In genomic region chr3:14925729-14926591, GRCh38 we compare ENCODE assay signal across 8 cellular contexts. TPM values are rescaled to one million over a fixed set of nuclear protein-coding genes. Genes with fewer than 3 reads are reported as not detected.
DNase-seq lines count a peak whose midpoint lies in the region; ATAC-seq, FAIRE-seq and TF ChIP-seq lines count a peak whose summit lies in the region.

No MANE protein-coding gene starts in this region.

- no peaks in the 10 kb centered on the region for H3K9me1 ChIP-seq in K562 (ENCODE audit: control insufficient read depth, insufficient read depth, low read length)

- no peaks in the 10 kb centered on the region for H3K9me3 Mint-ChIP-seq in GM23338

- H2AFZ ChIP-seq in GM23338: no peak overlapping the region
- H2AFZ ChIP-seq in K562 (ENCODE audit: low read depth, low read length): peak overlapping the region; percentile 52; the same call in 1 of the 2 replicates

- no peak overlapping the region for H3K4me2 ChIP-seq in GM23338
- H3K4me2 ChIP-seq in K562 (ENCODE audit: insufficient read depth, low read length): no peak overlapping the region

- H3K27me3 Mint-ChIP-seq in GM23338 (ENCODE audit: insufficient read depth, low read depth, poor library complexity): peaks cover 10% of the 10 kb centered on the region

- no peaks in the 10 kb centered on the region for H3K9me2 ChIP-seq in GM23338 (ENCODE audit: insufficient read depth)

- in situ Hi-C loops in K562 (cut with MboI): no loop called here

- H3K27ac Mint-ChIP-seq in GM23338: no peak overlapping the region

- no peak for TF ChIP-seq POLR2A in K562 (conservative IDR thresholded peaks at IDR 0.05)

- TF ChIP-seq EP300 in K562 (IDR thresholded peaks at IDR 0.05; ENCODE audit: low read length): no peak

- H3K27me3 ChIP-seq in GM23338 (ENCODE audit: insufficient read depth) (no peaks in the 10 kb centered on the region), K562 (ENCODE audit: control insufficient read depth in 2 of 2, insufficient read depth in 2 of 2, low read length in 2 of 2) (peaks cover 26 to 33% of the 10 kb centered on the region in 2 experiments), thoracic aorta (replicated peaks; ENCODE audit: insufficient read depth) (no peaks in the 10 kb centered on the region)

- CTCF ChIA-PET in K562 (lab: Yijun Ruan, JAX; ENCODE audit: low intra/inter-chr PET ratio): interaction anchor here (0.7 to 1.0 kb wide), 3 partner anchors 130 to 276 kb away, joined by 3 read pairs; no protein-coding TSS in a partner anchor

- POLR2A ChIA-PET in K562 (lab: Yijun Ruan, JAX): interaction anchor here (0.6 to 1.1 kb wide), 7 partner anchors 18 to 449 kb away, joined by 3 to 4 read pairs (median 3); partner anchors contain the start of gene MRPS25

- TF ChIP-seq CTCF in GM23338 (conservative IDR thresholded peaks at IDR 0.05; ENCODE audit: low read depth in 2 of 2) (peak; percentile 86 to 87), K562 (IDR thresholded peaks at IDR 0.05 in 2 of 3, conservative IDR thresholded peaks at IDR 0.05 in 1 of 3; ENCODE audit: insufficient read depth in 2 of 3, low read depth in 1 of 3, low read length in 3 of 3) (peak; percentile 66 to 95 (median 89)), thoracic aorta (IDR thresholded peaks at IDR 0.05) (peak; percentile 39)

- intact Hi-C loops in K562 (cut with micrococcal nuclease): loop anchor here (1.0 to 10.0 kb wide), 7 partner anchors 113 to 631 kb away; partner anchors contain the start of genes CAPN7 and RBSN

- H3K27ac ChIP-seq in GM23338 (ENCODE audit: low read depth): no peak overlapping the region
- no peak overlapping the region for H3K27ac ChIP-seq in K562 (ENCODE audit: extremely low read depth, low read depth, low read length)
- no peak overlapping the region for H3K27ac ChIP-seq in thoracic aorta

- H3K4me1 Mint-ChIP-seq in GM23338: peaks cover 5% of the 10 kb centered on the region

- no peak overlapping the region for H3K4me3 Mint-ChIP-seq in GM23338

- ATAC-seq in GM23338: peak; percentile 57
- peak; percentile 82 for ATAC-seq in K562
- ATAC-seq in thoracic aorta (ENCODE audit: insufficient number of reproducible peaks, low FRiP score, low read depth): no peak
- no peak for ATAC-seq in GM21717 (IDR thresholded peaks at IDR 0.05; ENCODE audit: unreplicated experiment)
- no peak for ATAC-seq in HG03565 (IDR thresholded peaks at IDR 0.05; ENCODE audit: unreplicated experiment)

- H3K36me3 Mint-ChIP-seq in GM23338 (ENCODE audit: low read depth): no peaks in the 10 kb centered on the region

- FAIRE-seq in K562 (lab: Jason Lieb, UNC): peak; percentile 94

- H3F3A ChIP-seq in GM23338 (replicated peaks; ENCODE audit: low read depth): no peaks in the 10 kb centered on the region

- H4K20me1 ChIP-seq in GM23338 (replicated peaks; ENCODE audit: insufficient read depth): no peaks in the 10 kb centered on the region
- H4K20me1 ChIP-seq in K562 (replicated peaks; ENCODE audit: control insufficient read depth, insufficient read depth, low read length): peaks cover 5% of the 10 kb centered on the region; the same call in 1 of the 2 replicates

- H3K4me3 ChIP-seq in GM23338 (no peak overlapping the region), K562 (no peak overlapping the region), thoracic aorta (no peak overlapping the region)

- DNase-seq in COR-L47 (lab: John Stamatoyannopoulos, UW): peak; percentile 28
- DNase-seq in GM23338 (ENCODE audit: low spot score): peak; percentile 89
- DNase-seq in NCI-H526 (lab: John Stamatoyannopoulos, UW): peak; percentile 14 to 83
- peak; percentile 59 to 82 (median 68) for DNase-seq in K562 (ENCODE audit: extremely low read depth in 1 of 4, low spot score in 3 of 4)
- peak; percentile 73 for DNase-seq in iris pigment epithelial cell (ENCODE audit: low read depth)
- no peak for DNase-seq in thoracic aorta (ENCODE audit: low spot score)

- no TSS peak for BruUV-seq in K562 (replicated peaks; lab: Mats Ljungman, UMichigan)

- H3K9me3 ChIP-seq in K562 (replicated peaks; ENCODE audit: control insufficient read depth, insufficient read depth, low read depth, low read length): no peaks in the 10 kb centered on the region
- no peaks in the 10 kb centered on the region for H3K9me3 ChIP-seq in thoracic aorta

- no peak overlapping the region for H3K9ac ChIP-seq in K562 (ENCODE audit: insufficient read depth in 1 of 2, low read depth in 2 of 2, low read length in 2 of 2)

- TF ChIP-seq RAD21 in K562 (CRISPR knock-in tag; conservative IDR thresholded peaks at IDR 0.05 in 1 of 2, IDR thresholded peaks at IDR 0.05 in 1 of 2): peak; percentile 91 to 95

- WGBS in K562 (ENCODE audit: insufficient coverage, low coverage, missing lambda C conversion rate): 44% methylated on average over 9 of the region's 9 CpGs

- no peaks in the 10 kb centered on the region for H3K4me1 ChIP-seq in GM23338 (ENCODE audit: insufficient read depth)
- peaks cover 0 to 3% of the 10 kb centered on the region in 2 experiments; a peak in 2 of 5 replicates for H3K4me1 ChIP-seq in K562 (replicated peaks in 1 of 2; ENCODE audit: control insufficient read depth in 2 of 2, insufficient read depth in 2 of 2, low read length in 2 of 2)
- no peaks in the 10 kb centered on the region for H3K4me1 ChIP-seq in thoracic aorta (ENCODE audit: control insufficient read depth in 1 of 2, low read depth in 2 of 2)

- H3K79me2 ChIP-seq in GM23338 (replicated peaks; ENCODE audit: insufficient read depth) (no peaks in the 10 kb centered on the region), K562 (ENCODE audit: control insufficient read depth, insufficient read depth, low read length) (no peaks in the 10 kb centered on the region)

- no peaks in the 10 kb centered on the region for H3K36me3 ChIP-seq in GM23338 (ENCODE audit: insufficient read depth)
- H3K36me3 ChIP-seq in K562 (ENCODE audit: control insufficient read depth, insufficient read depth, low read length): no peaks in the 10 kb centered on the region
- H3K36me3 ChIP-seq in thoracic aorta: no peaks in the 10 kb centered on the region

TF ChIP-seq in GM23338, 12 proteins besides CTCF, POLR2A, EP300 and RAD21 (continues in another document):
- no peak for TF ChIP-seq EZH2phosphoT487 (IDR thresholded peaks at IDR 0.05; ENCODE audit: unreplicated experiment)
- no peak for TF ChIP-seq CREB1 (CRISPR knock-in tag; IDR thresholded peaks at IDR 0.05; ENCODE audit: low read depth)

TF ChIP-seq in K562, 482 proteins besides CTCF, POLR2A, EP300 and RAD21 (continues in another document):
- TF ChIP-seq DEAF1 (CRISPR knock-in tag; IDR thresholded peaks at IDR 0.05) (peak; percentile 83), GATA2 (CRISPR knock-in tag; IDR thresholded peaks at IDR 0.05) (no peak), BRCA1 (IDR thresholded peaks at IDR 0.05) (no peak), BRCA1 (CRISPR knock-in tag; IDR thresholded peaks at IDR 0.05) (0 out of 2 replicates have a peak, but pooled peaks have one; percentile 79), RHOXF2B (CRISPR knock-in tag; conservative IDR thresholded peaks at IDR 0.05) (0 out of 2 replicates have a peak, but pooled peaks have one; percentile 43), FOXP4 (CRISPR knock-in tag; IDR thresholded peaks at IDR 0.05; ENCODE audit: borderline replicate concordance) (no peak)

RNA-seq across cellular contexts. Expression of gene NR2C2, which starts 21.4 kb away (rescaled TPM):
- 57.2 and 58.2 TPM in 2 replicates for total RNA-seq in GM23338 (2014; rRNA removed; shearing (Covaris generic))
- polyA plus RNA-seq in GM23338 (2016; fragmentation: Nextera tagmentation; extraction: Ambion mirVana): 11.4 and 12.0 TPM in 2 replicates
- 116 and 153 TPM in 2 replicates for total RNA-seq in K562 (2011; cell fraction: chromatin; rRNA removed; ENCODE audit: low replicate concordance)
- 54.9 and 60.4 TPM in 2 replicates for total RNA-seq in K562 (2011; cell fraction: nucleolus; rRNA removed)
- total RNA-seq in K562 (2011; cell fraction: nucleoplasm; rRNA removed): 99.1 and 148 TPM in 2 replicates
- 10.8 and 17.3 TPM in 2 replicates for total RNA-seq in K562 (2014; rRNA removed)
- total RNA-seq in K562 (2014; rRNA removed; fragmentation: Illumina TruSeq; extraction: Trizol): 17.7 and 18.7 TPM in 2 replicates
- 14.6 and 15.8 TPM in 2 replicates for total RNA-seq in K562 (2015; rRNA removed; fragmentation: Illumina TruSeq; extraction: Trizol)
- 32.9 and 33.0 TPM in 2 replicates for total RNA-seq in K562 (2021)
- 17.3 and 21.8 TPM in 2 replicates for polyA plus RNA-seq in K562 (2011; rRNA removed)
- 7.9 and 12.6 TPM in 2 replicates for polyA plus RNA-seq in K562 (2011; cell fraction: cytosol; rRNA removed)
- 117 and 123 TPM in 2 replicates for polyA plus RNA-seq in K562 (2011; cell fraction: nucleus; rRNA removed)
- 21.1 and 35.7 TPM in 2 replicates for polyA plus RNA-seq in K562 (2012)
- polyA plus RNA-seq in K562 (2014; fragmentation: Illumina TruSeq; extraction: Trizol): 20.4 and 22.3 TPM in 2 replicates
- polyA plus RNA-seq in K562 (2014; fragmentation: Nextera tagmentation; extraction: Ambion mirVana): 1 to 10 TPM; 6.1 to 6.4 TPM
- polyA plus RNA-seq in K562 (2014; rRNA removed): 13.9 and 18.0 TPM in 2 replicates
- polyA minus RNA-seq in K562 (2011; rRNA and poly(A)+ RNA removed): 24.6 and 33.6 TPM in 2 replicates
- 17.3 and 23.8 TPM in 2 replicates for polyA minus RNA-seq in K562 (2011; cell fraction: cytosol; rRNA and poly(A)+ RNA removed)
- polyA minus RNA-seq in K562 (2011; cell fraction: nucleus; rRNA and poly(A)+ RNA removed): 50.1 and 65.4 TPM in 2 replicates
- 10 to 100 TPM; 43.5 to 79.1 TPM for total RNA-seq in thoracic aorta

Comparison
In these comparisons a context has a peak if more than half of its experiments do, and no peak if none do; other contexts are left out.
1. ATAC-seq: peak in GM23338 (single experiment) and K562 (single experiment); none in thoracic aorta (single experiment), GM21717 (single experiment) and HG03565 (single experiment).
2. CTCF ChIP-seq: peak in every context shown above with its lines; median percentile 89 in K562; 86 in GM23338; 39 in thoracic aorta.